In the genomic region with DNA sequence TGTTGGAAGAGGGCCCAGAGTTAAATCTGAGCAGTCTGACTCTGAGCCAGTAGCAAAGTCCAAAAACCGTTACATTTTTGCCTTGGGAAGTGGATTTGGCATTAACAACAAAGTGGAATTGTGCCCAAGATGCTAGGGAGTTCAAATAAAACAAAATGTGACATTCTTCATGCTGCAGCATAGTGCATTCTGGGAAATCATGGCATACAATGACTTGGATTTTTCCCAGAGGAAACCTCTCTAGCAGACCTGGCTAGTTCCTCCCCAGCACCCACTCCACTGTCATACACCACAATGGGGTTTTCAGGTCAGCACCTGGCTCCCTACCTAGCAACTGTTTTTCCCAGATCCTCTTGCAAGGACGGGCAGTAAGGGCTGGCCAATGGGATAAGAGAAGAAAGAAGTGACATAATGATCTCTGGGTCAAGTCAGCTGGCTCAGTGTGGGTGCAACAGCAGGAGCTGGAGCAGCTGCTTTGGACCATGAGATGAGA, we compare ENCODE assay signal across 14 cellular contexts. TPM values are rescaled to one million over a fixed set of nuclear protein-coding genes. Genes with fewer than 3 reads are reported as not detected.
DNase-seq lines count a peak whose midpoint lies in the region; ATAC-seq and TF ChIP-seq lines count a peak whose summit lies in the region.
"Had no signal": no experiment of that assay in that cellular context is flagged by ENCODE, and none has a peak within 500 bp of the region (broad histone marks: within the 10 kb centered on the region; RNA-seq: fewer than 3 reads in every experiment).

No MANE protein-coding gene starts in this region.

- H3K27ac Mint-ChIP-seq in GM23338, result no peak overlapping the region
- H3K27ac Mint-ChIP-seq in stimulated activated naive B cell treated with anti-CD40 and anti-IgM and Interleukin-4, amounts not matched to agents 10 μg/mL and 1 μg/mL and 100 μg/mL, for 72 hours, result no peak overlapping the region
- H3K27ac Mint-ChIP-seq: activated naive CD8-positive, alpha-beta T cell treated with anti-CD3 and anti-CD28 coated beads, Interleukin-2, amount 10 ng/mL, durations not matched to agents 7 days and 5 days had no signal

- peaks cover 6% of the 10 kb centered on the region for H3K27me3 Mint-ChIP-seq in GM23338 (ENCODE audit: insufficient read depth, low read depth, poor library complexity)
- H3K27me3 Mint-ChIP-seq in stimulated activated naive B cell treated with anti-CD40 and anti-IgM and Interleukin-4, amounts not matched to agents 10 μg/mL and 1 μg/mL and 100 μg/mL, for 72 hours, result no peaks in the 10 kb centered on the region

- no peak overlapping the region for H3K4me2 ChIP-seq in GM23338
- H3K4me2 ChIP-seq: KMS-11 had no signal

- no peaks in the 10 kb centered on the region for H3K4me1 ChIP-seq in GM23338 (ENCODE audit: insufficient read depth)

- H3K36me3 ChIP-seq in GM23338 (ENCODE audit: insufficient read depth), result no peaks in the 10 kb centered on the region

- H3F3A ChIP-seq in GM23338 (replicated peaks; ENCODE audit: low read depth), result no peaks in the 10 kb centered on the region

- no peaks in the 10 kb centered on the region for H4K20me1 ChIP-seq in GM23338 (replicated peaks; ENCODE audit: insufficient read depth)

- H3K4me1 Mint-ChIP-seq in GM23338, result no peaks in the 10 kb centered on the region
- H3K4me1 Mint-ChIP-seq in stimulated activated naive B cell treated with anti-CD40 and anti-IgM and Interleukin-4, amounts not matched to agents 10 μg/mL and 1 μg/mL and 100 μg/mL, for 72 hours, result peaks cover 19 to 37% of the 10 kb centered on the region in 2 donors

- no peaks in the 10 kb centered on the region for H3K79me2 ChIP-seq in GM23338 (replicated peaks; ENCODE audit: insufficient read depth)

- in situ Hi-C loops in SK-MEL-5 (cut with HindIII; ENCODE audit: low pct_unique_long_range_greater_than_20kb, low sequenced_read_pairs), result no loop called here

- TF ChIP-seq CTCF in GM23338 (conservative IDR thresholded peaks at IDR 0.05; ENCODE audit: low read depth in 2 of 2), result no peak

- no peak overlapping the region for H3K4me3 Mint-ChIP-seq in GM23338
- H3K4me3 Mint-ChIP-seq in stimulated activated naive B cell treated with anti-CD40 and anti-IgM and Interleukin-4, amounts not matched to agents 10 μg/mL and 1 μg/mL and 100 μg/mL, for 72 hours, result no peak overlapping the region
- H3K4me3 Mint-ChIP-seq: activated naive CD8-positive, alpha-beta T cell treated with anti-CD3 and anti-CD28 coated beads, Interleukin-2, amount 10 ng/mL, durations not matched to agents 7 days and 5 days had no signal

- H3K36me3 Mint-ChIP-seq in GM23338 (ENCODE audit: low read depth), result peaks cover 5% of the 10 kb centered on the region; the same call in 2 of the 3 replicates
- peaks cover 3 to 12% of the 10 kb centered on the region in 2 donors for H3K36me3 Mint-ChIP-seq in stimulated activated naive B cell treated with anti-CD40 and anti-IgM and Interleukin-4, amounts not matched to agents 10 μg/mL and 1 μg/mL and 100 μg/mL, for 72 hours
- H3K36me3 Mint-ChIP-seq: activated naive CD8-positive, alpha-beta T cell treated with anti-CD3 and anti-CD28 coated beads, Interleukin-2, amount 10 ng/mL, durations not matched to agents 7 days and 5 days had no signal

- peaks cover 13% of the 10 kb centered on the region for H3K9me3 Mint-ChIP-seq in GM23338
- peaks cover 7 to 9% of the 10 kb centered on the region in 2 donors for H3K9me3 Mint-ChIP-seq in stimulated activated naive B cell treated with anti-CD40 and anti-IgM and Interleukin-4, amounts not matched to agents 10 μg/mL and 1 μg/mL and 100 μg/mL, for 72 hours

- no peak overlapping the region for H3K4me3 ChIP-seq in GM23338

- H2AFZ ChIP-seq in GM23338, result no peak overlapping the region

- no peaks in the 10 kb centered on the region for H3K9me2 ChIP-seq in GM23338 (ENCODE audit: insufficient read depth)

- H3K27ac ChIP-seq in GM23338 (ENCODE audit: low read depth), result no peak overlapping the region
- H3K27ac ChIP-seq: KMS-11 had no signal

- no peaks in the 10 kb centered on the region for H3K27me3 ChIP-seq in GM23338 (ENCODE audit: insufficient read depth)

- peak; percentile 37 for DNase-seq in GM23338 (ENCODE audit: low spot score)
- DNase-seq in SK-MEL-5 (ENCODE audit: low read depth, low spot score), result peak; percentile 66
- peak; percentile 26 for DNase-seq in glomerular visceral epithelial cell (ENCODE audit: extremely low spot score)
- peak; percentile 85 for DNase-seq in renal cortical epithelial cell (ENCODE audit: low read depth)
- DNase-seq in stimulated activated naive B cell treated with anti-CD40 and anti-IgM and Interleukin-4, amounts not matched to agents 10 μg/mL and 1 μg/mL and 100 μg/mL, for 72 hours, result no peak
- DNase-seq in AG08395 (ENCODE audit: low spot score), result no peak
- DNase-seq: activated naive CD8-positive, alpha-beta T cell treated with anti-CD3 and anti-CD28 coated beads, Interleukin-2, amount 10 ng/mL, durations not matched to agents 7 days and 5 days; DND-41; NCI-H526 treated with DMSO at 0.1 percent for 48 hours; occipital lobe; stimulated activated CD4-positive, alpha-beta T cell treated with anti-CD3 and anti-CD28 coated beads, Interleukin-4, amount 100 ng/mL, for 1 hour had no signal

- ATAC-seq in GM23338 (peak; percentile 92), GM19455 (IDR thresholded peaks at IDR 0.05; ENCODE audit: unreplicated experiment) (no peak), GM21528 (IDR thresholded peaks at IDR 0.05; ENCODE audit: low FRiP score, unreplicated experiment) (no peak)
- ATAC-seq in stimulated activated naive B cell treated with anti-CD40 and anti-IgM and Interleukin-4, amounts not matched to agents 10 μg/mL and 1 μg/mL and 100 μg/mL, for 72 hours (replicated peaks), result no peak

TF ChIP-seq in GM23338, 12 proteins besides CTCF, POLR2A, EP300 and RAD21:
- TF ChIP-seq EZH2phosphoT487 (IDR thresholded peaks at IDR 0.05; ENCODE audit: unreplicated experiment) (no peak), POLR2AphosphoS5 (IDR thresholded peaks at IDR 0.05; ENCODE audit: low read depth) (no peak), ZNF114 (CRISPR knock-in tag; IDR thresholded peaks at IDR 0.05) (no peak)

RNA-seq across cellular contexts. Expression of gene CYB5R3, which starts 24.8 kb away (rescaled TPM):
- total RNA-seq in GM23338 (2014; rRNA removed; shearing (Covaris generic)), result 66.4 and 76.2 TPM in 2 replicates
- polyA plus RNA-seq in GM23338 (2016; fragmentation: Nextera tagmentation; extraction: Ambion mirVana), result 66.8 and 76.9 TPM in 2 replicates
- total RNA-seq in SK-MEL-5 (2014; rRNA removed; shearing (Covaris generic)), result 77.0 and 84.2 TPM in 2 replicates
- polyA plus RNA-seq in SK-MEL-5 (2015; cell fraction: cytosol; rRNA removed), result 352 and 370 TPM in 2 replicates
- 35.1 and 38.5 TPM in 2 replicates for polyA plus RNA-seq in SK-MEL-5 (2015; cell fraction: nucleus; rRNA removed)
- 21.9 and 86.9 TPM in 2 replicates for total RNA-seq in renal cortical epithelial cell

RNA-seq across cellular contexts. Expression of gene ATP5MGL, which starts 33.5 kb away (rescaled TPM):
- not detected in 2 replicates for total RNA-seq in GM23338 (2014; rRNA removed; shearing (Covaris generic))
- 0.30 and 0.53 TPM in 2 replicates for polyA plus RNA-seq in GM23338 (2016; fragmentation: Nextera tagmentation; extraction: Ambion mirVana)
- 0.56 TPM in 1 of 2 replicates, not detected in the other for total RNA-seq in SK-MEL-5 (2014; rRNA removed; shearing (Covaris generic))
- not detected in 2 replicates for polyA plus RNA-seq in SK-MEL-5 (2015; cell fraction: cytosol; rRNA removed)
- not detected in 2 replicates for polyA plus RNA-seq in SK-MEL-5 (2015; cell fraction: nucleus; rRNA removed)
- 0.45 TPM in 1 of 2 replicates, not detected in the other for total RNA-seq in renal cortical epithelial cell

RNA-seq across cellular contexts. Expression of gene A4GALT, which starts 46.7 kb away (rescaled TPM):
- total RNA-seq in GM23338 (2014; rRNA removed; shearing (Covaris generic)), result 12.7 and 16.2 TPM in 2 replicates
- polyA plus RNA-seq in GM23338 (2016; fragmentation: Nextera tagmentation; extraction: Ambion mirVana), result 7.0 and 8.9 TPM in 2 replicates
- 0.16 TPM in 1 of 2 replicates, not detected in the other for total RNA-seq in SK-MEL-5 (2014; rRNA removed; shearing (Covaris generic))
- 0.94 and 1.6 TPM in 2 replicates for polyA plus RNA-seq in SK-MEL-5 (2015; cell fraction: cytosol; rRNA removed)
- 1.1 TPM in 1 of 2 replicates, not detected in the other for polyA plus RNA-seq in SK-MEL-5 (2015; cell fraction: nucleus; rRNA removed)
- 23.8 and 64.8 TPM in 2 replicates for total RNA-seq in renal cortical epithelial cell
- total RNA-seq: activated naive CD8-positive, alpha-beta T cell treated with anti-CD3 and anti-CD28 coated beads, Interleukin-2, amount 10 ng/mL, durations not matched to agents 7 days and 5 days had no signal

RNA-seq across cellular contexts. Expression of gene POLDIP3, which starts 59.3 kb away (rescaled TPM):
- total RNA-seq in GM23338 (2014; rRNA removed; shearing (Covaris generic)), result 49.0 and 54.3 TPM in 2 replicates
- polyA plus RNA-seq in GM23338 (2016; fragmentation: Nextera tagmentation; extraction: Ambion mirVana), result 34.3 and 38.2 TPM in 2 replicates
- 31.2 and 37.8 TPM in 2 replicates for total RNA-seq in SK-MEL-5 (2014; rRNA removed; shearing (Covaris generic))
- polyA plus RNA-seq in SK-MEL-5 (2015; cell fraction: cytosol; rRNA removed), result 37.3 and 53.6 TPM in 2 replicates
- polyA plus RNA-seq in SK-MEL-5 (2015; cell fraction: nucleus; rRNA removed), result 40.9 and 51.0 TPM in 2 replicates
- total RNA-seq in renal cortical epithelial cell, result 20.7 and 45.9 TPM in 2 replicates

Comparison
In these comparisons a context has a peak if more than half of its experiments do, and no peak if none do; other contexts are left out.
1. DNase-seq: peak in GM23338 (single experiment), SK-MEL-5 (single experiment), glomerular visceral epithelial cell (single experiment) and renal cortical epithelial cell (single experiment); none in stimulated activated naive B cell treated with anti-CD40 and anti-IgM and Interleukin-4, amounts not matched to agents 10 μg/mL and 1 μg/mL and 100 μg/mL, for 72 hours (single experiment) and AG08395 (single experiment).
2. RNA of gene A4GALT, which starts 46.7 kb away (total RNA-seq): 23.8 to 64.8 TPM in renal cortical epithelial cell and 12.7 to 16.2 TPM in GM23338; 0.16 TPM in SK-MEL-5; every median in the first group is over 10 times any median in the second.